7 cellular contexts compared by ENCODE assay signal in genomic region chr19:4970558-4971423, GRCh38. TPM values are rescaled to one million over a fixed set of nuclear protein-coding genes. Genes with fewer than 3 reads are reported as not detected.
DNase-seq lines count a peak whose midpoint lies in the region; ATAC-seq and TF ChIP-seq lines count a peak whose summit lies in the region.

No MANE protein-coding gene starts in this region.

- H3K4me1 Mint-ChIP-seq in effector memory CD8-positive, alpha-beta T cell (ENCODE audit: low read depth in 2 of 2): peaks cover 33 to 40% of the 10 kb centered on the region in 2 donors
- peaks cover 37 to 41% of the 10 kb centered on the region in 2 donors for H3K4me1 Mint-ChIP-seq in natural killer cell

- H3K9me2 ChIP-seq in OCI-LY7 (ENCODE audit: insufficient read depth, low read length): no peaks in the 10 kb centered on the region

- no peaks in the 10 kb centered on the region for H4K20me1 ChIP-seq in OCI-LY7 (ENCODE audit: insufficient read depth, low read length)

- no peak overlapping the region for H3K27ac ChIP-seq in OCI-LY7 (ENCODE audit: low read depth, low read length, poor library complexity, severe bottlenecking)

- H3K79me2 ChIP-seq in OCI-LY7 (ENCODE audit: insufficient read depth, low read depth, low read length): peaks cover 9% of the 10 kb centered on the region; the same call in 1 of the 2 replicates

- H3K4me1 ChIP-seq in OCI-LY7 (ENCODE audit: insufficient read depth, low read length, poor library complexity, severe bottlenecking): peaks cover 33% of the 10 kb centered on the region

- H3K9me3 Mint-ChIP-seq in effector memory CD8-positive, alpha-beta T cell: no peaks in the 10 kb centered on the region
- no peaks in the 10 kb centered on the region for H3K9me3 Mint-ChIP-seq in natural killer cell

- no peaks in the 10 kb centered on the region for H3K9me3 ChIP-seq in OCI-LY7 (ENCODE audit: low read length)

- H3K4me3 Mint-ChIP-seq in effector memory CD8-positive, alpha-beta T cell: peak overlapping the region; percentile 89 to 91
- H3K4me3 Mint-ChIP-seq in natural killer cell: peak overlapping the region; percentile 90

- peaks cover 30% of the 10 kb centered on the region for H3K36me3 Mint-ChIP-seq in effector memory CD8-positive, alpha-beta T cell (ENCODE audit: insufficient read depth)
- no peaks in the 10 kb centered on the region for H3K36me3 Mint-ChIP-seq in natural killer cell

- H2AFZ ChIP-seq in OCI-LY7 (ENCODE audit: low read length): no peak overlapping the region

- peak overlapping the region; percentile 100 for H3K4me2 ChIP-seq in OCI-LY7 (ENCODE audit: low read length)

- no peaks in the 10 kb centered on the region for H3K27me3 Mint-ChIP-seq in effector memory CD8-positive, alpha-beta T cell
- no peaks in the 10 kb centered on the region for H3K27me3 Mint-ChIP-seq in natural killer cell (ENCODE audit: low read depth in 2 of 2)

- H3K27ac Mint-ChIP-seq in effector memory CD8-positive, alpha-beta T cell: peak overlapping the region; percentile 86 to 92
- H3K27ac Mint-ChIP-seq in natural killer cell: peak overlapping the region; percentile 89 to 92

- peak overlapping the region; percentile 96 for H3K4me3 ChIP-seq in GM12865 (ENCODE audit: low read depth, low read length)
- H3K4me3 ChIP-seq in OCI-LY7 (ENCODE audit: low read depth, low read length, poor library complexity, severe bottlenecking): peak overlapping the region; percentile 85

- BruUV-seq in OCI-LY7 (replicated peaks; lab: Mats Ljungman, UMichigan): no TSS peak

- POLR2A ChIA-PET in OCI-LY7 (lab: Charles Lee): interaction anchor here (0.5 kb wide), 1 partner anchor 57 kb away, joined by 3 read pairs; no protein-coding TSS in a partner anchor

- no peak for TF ChIP-seq CTCF in GM12865 (IDR thresholded peaks at IDR 0.05; ENCODE audit: insufficient read depth, low read depth, low read length, missing control alignments)
- no peak for TF ChIP-seq CTCF in OCI-LY7 (conservative IDR thresholded peaks at IDR 0.05; ENCODE audit: low read length)
- TF ChIP-seq CTCF in natural killer cell (IDR thresholded peaks at IDR 0.05): no peak

- DNase-seq in GM12865 (ENCODE audit: low read depth) (peak; percentile 20), OCI-LY7 (ENCODE audit: low spot score) (no peak), natural killer cell (no peak), ureter (ENCODE audit: low spot score) (no peak), HPDE6-E6E7 (ENCODE audit: extremely low spot score) (no peak)
- no peak for DNase-seq in effector memory CD8-positive, alpha-beta T cell

- peaks cover 7% of the 10 kb centered on the region; the same call in 1 of the 2 replicates for H3K36me3 ChIP-seq in OCI-LY7 (ENCODE audit: insufficient read depth, low read length)

- intact Hi-C loops in OCI-LY7 (cut with micrococcal nuclease; ENCODE audit: unreplicated experiment): no loop called here
- intact Hi-C loops in natural killer cell (cut with micrococcal nuclease): no loop called here

- CTCF ChIA-PET in OCI-LY7 (lab: Charles Lee; ENCODE audit: unreplicated experiment): no interaction called here

- no peak for ATAC-seq in effector memory CD8-positive, alpha-beta T cell (replicated peaks)
- ATAC-seq in natural killer cell (no peak), HG02623 (IDR thresholded peaks at IDR 0.05; ENCODE audit: unreplicated experiment) (no peak)

RNA-seq across cellular contexts. Expression of gene KDM4B, which starts 1.9 kb away (rescaled TPM):
- total RNA-seq in OCI-LY7 (2014; rRNA removed; shearing (Covaris generic)): 14.2 and 24.3 TPM in 2 replicates
- total RNA-seq in OCI-LY7 (2022) (36.3 and 44.2 TPM in 2 replicates), natural killer cell (10 to 100 TPM; 68.0 to 73.5 (median 68.1) TPM), ureter (58.3 TPM)
